Comparison of ENCODE assay signal across 6 cellular contexts in the genomic region with DNA sequence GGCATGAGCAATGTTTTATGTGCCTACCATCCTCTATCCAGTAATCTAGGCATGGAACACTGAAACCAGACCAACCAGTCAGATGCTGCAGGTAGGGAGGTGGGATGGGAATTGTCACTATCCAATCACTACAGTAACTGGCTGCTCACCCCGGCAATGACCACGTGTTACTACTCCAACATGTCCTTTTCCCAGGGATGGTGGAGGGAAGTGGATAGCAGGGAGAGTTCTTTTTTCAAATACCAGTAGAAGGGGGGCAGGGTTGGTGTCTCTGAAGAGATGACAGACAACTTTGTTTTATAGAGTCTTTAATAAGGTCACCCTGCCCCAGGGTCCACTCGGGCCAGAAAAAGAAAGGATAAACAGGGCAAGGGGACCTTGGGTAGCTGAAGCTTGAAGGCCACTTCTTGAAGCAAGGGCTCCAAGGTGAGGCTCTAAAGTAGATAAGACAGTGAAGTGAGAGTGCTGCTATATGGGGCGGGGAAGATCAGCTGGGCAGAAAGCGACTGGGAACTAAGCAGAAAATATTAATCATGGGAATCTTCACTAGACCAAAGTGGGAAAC. TPM values are rescaled to one million over a fixed set of nuclear protein-coding genes. Genes with fewer than 3 reads are reported as not detected.
DNase-seq lines count a peak whose midpoint lies in the region; ATAC-seq and TF ChIP-seq lines count a peak whose summit lies in the region.

No MANE protein-coding gene starts in this region.

- H3K27ac ChIP-seq in HCT116 (ENCODE audit: low read depth, low read length): peak overlapping the region; percentile 65

- ATAC-seq in HCT116: peak; percentile 65
- no peak for ATAC-seq in HG03442 (IDR thresholded peaks at IDR 0.05; ENCODE audit: unreplicated experiment)

- peaks cover 52% of the 10 kb centered on the region for H3K36me3 Mint-ChIP-seq in brain
- peaks cover 55% of the 10 kb centered on the region for H3K36me3 Mint-ChIP-seq in nephron (ENCODE audit: low read depth)

- no peaks in the 10 kb centered on the region for H3K27me3 ChIP-seq in HCT116 (ENCODE audit: insufficient read depth, low read length)

- H3K79me2 ChIP-seq in HCT116 (ENCODE audit: insufficient read depth, low read length): peaks cover 65% of the 10 kb centered on the region

- H3K9me2 ChIP-seq in HCT116 (ENCODE audit: insufficient read depth): no peaks in the 10 kb centered on the region

- peak overlapping the region; percentile 94 to 97; a peak in 3 of 4 replicates for H3K4me3 ChIP-seq in HCT116 (replicated peaks in 1 of 2; ENCODE audit: low read depth in 1 of 2, low read length in 2 of 2)

- peak overlapping the region; percentile 95 for H3K9ac ChIP-seq in HCT116 (ENCODE audit: low read length)

- H3K27ac Mint-ChIP-seq in brain (peak overlapping the region; percentile 97 to 99 (median 98)), nephron (peak overlapping the region; percentile 95 to 98 (median 96))

- H3K4me1 ChIP-seq in HCT116 (ENCODE audit: control insufficient read depth in 1 of 2, insufficient read depth in 2 of 2, low read length in 2 of 2): peaks cover 37 to 50% of the 10 kb centered on the region in 2 experiments

- no peak overlapping the region for H2AFZ ChIP-seq in HCT116 (ENCODE audit: low read depth, low read length, poor library complexity, severe bottlenecking)

- H3K9me3 Mint-ChIP-seq in brain: no peaks in the 10 kb centered on the region
- H3K9me3 Mint-ChIP-seq in nephron: no peaks in the 10 kb centered on the region

- no peak for TF ChIP-seq CTCF in HCT116 (IDR thresholded peaks at IDR 0.05 in 2 of 3, conservative IDR thresholded peaks at IDR 0.05 in 1 of 3; ENCODE audit: borderline replicate concordance in 1 of 3, insufficient read depth in 1 of 3, low read depth in 2 of 3, low read length in 2 of 3)
- TF ChIP-seq CTCF in brain (conservative IDR thresholded peaks at IDR 0.05): no peak
- no peak for TF ChIP-seq CTCF in nephron (IDR thresholded peaks at IDR 0.05; ENCODE audit: unreplicated experiment in 3 of 3)

- no TSS peak for BruUV-seq in HCT116 (replicated peaks; lab: Mats Ljungman, UMichigan)

- H3K4me2 ChIP-seq in HCT116 (ENCODE audit: low read length): peak overlapping the region; percentile 93

- no peaks in the 10 kb centered on the region for H4K20me1 ChIP-seq in HCT116 (ENCODE audit: insufficient read depth)

- H3K27me3 Mint-ChIP-seq in brain (peaks cover 7% of the 10 kb centered on the region), nephron (ENCODE audit: low read depth) (no peaks in the 10 kb centered on the region)

- CTCF ChIA-PET in HCT116 (lab: Charles Lee): interaction anchor here (0.6 to 2.6 kb wide), 9 partner anchors 9 to 227 kb away, joined by 3 to 14 read pairs (median 11); a partner anchor contains a TSS

- RAD21 ChIA-PET in HCT116 (lab: Charles Lee; ENCODE audit: low non-redundant PET in 1 of 2, low total read pairs in 2 of 2, uncharacterized antibody in 2 of 2, unreplicated experiment in 2 of 2): interaction anchor here in 1 of 2 experiments (0.9 to 1.4 kb wide), 3 partner anchors 23 to 85 kb away, joined by 3 to 4 read pairs (median 3); a partner anchor contains a TSS

- TF ChIP-seq RAD21 in HCT116 (IDR thresholded peaks at IDR 0.05; ENCODE audit: low read depth): no peak

- no peaks in the 10 kb centered on the region for H3K9me3 ChIP-seq in HCT116 (ENCODE audit: control insufficient read depth in 1 of 2, insufficient read depth in 1 of 2, low read depth in 1 of 2, low read length in 2 of 2)

- peaks cover 35 to 50% of the 10 kb centered on the region in 2 experiments for H3K36me3 ChIP-seq in HCT116 (ENCODE audit: control insufficient read depth in 1 of 2, insufficient read depth in 2 of 2, low read length in 2 of 2)

- DNase-seq in HCT116 (ENCODE audit: low read depth, low spot score) (no peak), SKM-1 treated with dmso at 0.1 percent for 144 hours (lab: John Stamatoyannopoulos, UW; ENCODE audit: unreplicated experiment) (no peak)
- no peak for DNase-seq in stimulated activated CD4-positive, alpha-beta T cell treated with anti-CD3 and anti-CD28 coated beads, Interleukin-12 subunit alpha, Interleukin-12 subunit beta, amount 100 ng/mL, for 4 hours

- POLR2A ChIA-PET in HCT116 (lab: Charles Lee): interaction anchor here (0.9 to 5.4 kb wide), 5 partner anchors 10 to 89 kb away, joined by 3 to 35 read pairs (median 5); a partner anchor contains a TSS

- TF ChIP-seq POLR2A in HCT116 (IDR thresholded peaks at IDR 0.05; ENCODE audit: borderline replicate concordance, extremely low read depth, insufficient read depth, insufficient read length): no peak

- H3K4me3 Mint-ChIP-seq in brain (peak overlapping the region; percentile 93 to 98 (median 96)), nephron (peak overlapping the region; percentile 91 to 94 (median 94))

- H3K4me1 Mint-ChIP-seq in brain (peaks cover 53% of the 10 kb centered on the region), nephron (peaks cover 41% of the 10 kb centered on the region)

- intact Hi-C loops in HCT116 (cut with micrococcal nuclease): no loop called here

TF ChIP-seq in HCT116, 20 proteins besides CTCF, POLR2A, EP300 and RAD21:
- TF ChIP-seq SIN3A (IDR thresholded peaks at IDR 0.05; ENCODE audit: low read depth) (no peak), SRF (IDR thresholded peaks at IDR 0.05; ENCODE audit: low read depth) (no peak), CBX3 (IDR thresholded peaks at IDR 0.05; ENCODE audit: low read depth) (no peak), EGR1 (IDR thresholded peaks at IDR 0.05; ENCODE audit: low read depth) (no peak), EZH2 (IDR thresholded peaks at IDR 0.05) (no peak), YY1 (IDR thresholded peaks at IDR 0.05; ENCODE audit: extremely low read depth, insufficient replicate concordance, low read depth, low read length) (no peak), FOSL1 (IDR thresholded peaks at IDR 0.05; ENCODE audit: low read depth) (no peak)
- TF ChIP-seq, protein P1, sequence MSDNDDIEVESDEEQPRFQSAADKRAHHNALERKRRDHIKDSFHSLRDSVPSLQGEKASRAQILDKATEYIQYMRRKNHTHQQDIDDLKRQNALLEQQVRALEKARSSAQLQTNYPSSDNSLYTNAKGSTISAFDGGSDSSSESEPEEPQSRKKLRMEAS (IDR thresholded peaks at IDR 0.05): peak; percentile 60

RNA-seq across cellular contexts. Expression of a gene that starts 14.7 kb away (rescaled TPM):
- total RNA-seq in HCT116 (2021; ENCODE audit: unreplicated experiment): 19.3 TPM
- polyA plus RNA-seq in HCT116 (2012): 10.7 and 11.9 TPM in 2 replicates
- polyA plus RNA-seq in brain (ENCODE audit: insufficient read depth, low read depth, low replicate concordance): 18.8 TPM

RNA-seq across cellular contexts. Expression of a gene that starts 22.9 kb away (rescaled TPM):
- total RNA-seq in HCT116 (2021; ENCODE audit: unreplicated experiment): 179 TPM
- polyA plus RNA-seq in HCT116 (2012): 96.6 and 113 TPM in 2 replicates
- polyA plus RNA-seq in brain (ENCODE audit: insufficient read depth, low read depth, low replicate concordance): 81.8 TPM

RNA-seq across cellular contexts. Expression of a gene that starts 23.2 kb away (rescaled TPM):
- 46.8 TPM for total RNA-seq in HCT116 (2021; ENCODE audit: unreplicated experiment)
- 46.4 and 55.3 TPM in 2 replicates for polyA plus RNA-seq in HCT116 (2012)
- polyA plus RNA-seq in brain (ENCODE audit: insufficient read depth, low read depth, low replicate concordance): 39.9 TPM

RNA-seq across cellular contexts. Expression of a gene that starts 30.0 kb away (rescaled TPM):
- not detected for total RNA-seq in HCT116 (2021; ENCODE audit: unreplicated experiment)
- polyA plus RNA-seq in HCT116 (2012): not detected in 2 replicates
- not detected for polyA plus RNA-seq in brain (ENCODE audit: insufficient read depth, low read depth, low replicate concordance)

RNA-seq across cellular contexts. Expression of a gene that starts 32.7 kb away (rescaled TPM):
- not detected for total RNA-seq in HCT116 (2021; ENCODE audit: unreplicated experiment)
- polyA plus RNA-seq in HCT116 (2012): not detected in 2 replicates
- not detected for polyA plus RNA-seq in brain (ENCODE audit: insufficient read depth, low read depth, low replicate concordance)
